22 cellular contexts compared by ENCODE assay signal in genomic region chr22:42584364-42584940, GRCh38. TPM values are rescaled to one million over a fixed set of nuclear protein-coding genes. Genes with fewer than 3 reads are reported as not detected.
"Had no signal": no experiment of that assay in that cellular context is flagged by ENCODE, and none has a peak within 500 bp of the region (broad histone marks: within the 10 kb centered on the region; RNA-seq: fewer than 3 reads in every experiment).

No MANE protein-coding gene starts in this region.

- ATAC-seq: activated T-cell treated with anti-CD3 and anti-CD28 coated beads, Interleukin-2, amount 50 U/mL, for 4 hours; SK-N-SH treated with all-trans-retinoic acid at 6 μM for 48 hours; T-cell had no signal

- H3K9me3 Mint-ChIP-seq: activated naive CD8-positive, alpha-beta T cell treated with anti-CD3 and anti-CD28 coated beads for 36 hours; activated T-cell treated with anti-CD3 and anti-CD28 coated beads, Interleukin-2, amount 50 U/mL, for 4 hours; memory B cell; T-cell had no signal

- H3K4me3 Mint-ChIP-seq: activated naive CD8-positive, alpha-beta T cell treated with anti-CD3 and anti-CD28 coated beads for 36 hours; activated T-cell treated with anti-CD3 and anti-CD28 coated beads, Interleukin-2, amount 50 U/mL, for 4 hours; memory B cell; T-cell had no signal

- H3K27ac Mint-ChIP-seq: memory B cell, T-cell had no signal

- H3K9ac ChIP-seq: parathyroid adenoma had no signal

- H3K79me2 ChIP-seq: parathyroid adenoma had no signal

- H3K27me3 Mint-ChIP-seq: activated naive CD8-positive, alpha-beta T cell treated with anti-CD3 and anti-CD28 coated beads for 36 hours; memory B cell; T-cell had no signal

- H3K4me3 ChIP-seq: coronary artery, uterus had no signal

- DNase-seq: activated CD4-positive, alpha-beta T cell treated with anti-CD3 and anti-CD28 coated beads for 1 hour; activated CD4-positive, alpha-beta T cell treated with anti-CD3 and anti-CD28 coated beads, Interleukin-2, amount 50 U/mL, for 1 hour; activated naive CD4-positive, alpha-beta T cell treated with Interleukin-2 at 50 U/mL for 16 hours; activated naive CD8-positive, alpha-beta T cell treated with anti-CD3 and anti-CD28 coated beads for 36 hours; activated T-cell treated with anti-CD3 and anti-CD28 coated beads, Interleukin-2, amount 50 U/mL, for 4 hours; erythroblast; foreskin fibroblast; right cardiac atrium; stimulated activated CD4-positive, alpha-beta T cell treated with anti-CD3 and anti-CD28 coated beads, Interleukin-1b, Interleukin-23, amount 100 ng/mL, for 48 hours; T-cell; trophoblast cell; uterus had no signal

- H3K9me3 ChIP-seq: neutrophil, uterus had no signal

- H3K27ac ChIP-seq: coronary artery, neutrophil, parathyroid adenoma, uterus had no signal

- H2AFZ ChIP-seq: parathyroid adenoma had no signal

- H3K4me1 ChIP-seq: parathyroid adenoma, uterus had no signal

- H3K27me3 ChIP-seq: neutrophil, uterus had no signal

- FAIRE-seq: astrocyte, endometrium, TTC549 had no signal

RNA-seq across cellular contexts. Expression of gene ATP5MGL, which starts 55.9 kb away (rescaled TPM):
- total RNA-seq: glomerular endothelial cell, skeletal muscle tissue had no signal
